16 cellular contexts compared by ENCODE assay signal in the genomic region with DNA sequence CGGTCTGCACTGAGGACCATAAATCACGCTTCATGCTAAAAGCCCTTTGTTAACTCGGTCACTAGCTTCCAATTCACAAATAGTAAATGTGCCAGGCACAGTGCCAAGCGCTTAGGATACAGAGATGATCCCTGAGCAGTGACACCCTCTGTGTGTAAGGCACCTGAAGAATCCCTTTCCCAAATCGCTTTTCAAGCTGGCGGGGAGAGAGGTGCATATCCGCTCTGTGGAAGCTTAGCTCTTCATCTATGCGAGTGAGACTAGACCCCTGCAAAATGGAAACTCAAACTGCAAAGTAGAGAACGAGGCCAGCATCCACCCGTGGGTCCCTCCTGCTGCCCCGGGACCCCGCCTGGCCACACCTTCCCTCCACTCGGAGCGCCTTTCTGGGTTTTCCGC. TPM values are rescaled to one million over a fixed set of nuclear protein-coding genes. Genes with fewer than 3 reads are reported as not detected.
DNase-seq lines count a peak whose midpoint lies in the region; ATAC-seq, FAIRE-seq and TF ChIP-seq lines count a peak whose summit lies in the region.
"Had no signal": no experiment of that assay in that cellular context is flagged by ENCODE, and none has a peak within 500 bp of the region (broad histone marks: within the 10 kb centered on the region; RNA-seq: fewer than 3 reads in every experiment).

No MANE protein-coding gene starts in this region.

- FAIRE-seq in HepG2 (lab: Jason Lieb, UNC), result no peak

- H4K20me1 ChIP-seq in HepG2 (ENCODE audit: insufficient read depth, low read length), result no peaks in the 10 kb centered on the region

- H3K9ac ChIP-seq in HepG2 (ENCODE audit: insufficient read depth, low read depth, low read length), result peak overlapping the region; percentile 26; the same call in 1 of the 2 replicates

- POLR2A ChIA-PET in HepG2 (lab: Yijun Ruan, JAX), result interaction anchor here (1.1 to 2.2 kb wide), 3 partner anchors 105 to 146 kb away, joined by 4 to 7 read pairs (median 6); no protein-coding TSS in a partner anchor

- 40% methylated on average over 10 of the region's 15 CpGs for WGBS in HepG2 (ENCODE audit: low lambda C conversion rate)

- DNase-seq in HFF-Myc (ENCODE audit: extremely low read depth, low read depth) (no peak), dorsolateral prefrontal cortex (no peak), HepG2 (ENCODE audit: low spot score) (no peak), superior temporal gyrus (ENCODE audit: extremely low spot score) (peak; percentile 41), NCI-H748 treated with DMSO at 0.1 percent for 48 hours (lab: John Stamatoyannopoulos, UW) (no peak), Ammon's horn (ENCODE audit: low spot score) (no peak)
- DNase-seq: activated effector memory CD4-positive, alpha-beta T cell treated with Interleukin-2 at 50 U/mL for 16 hours; aorta; Karpas-422; NCI-H1436 treated with DMSO at 0.1 percent for 48 hours; NCI-H510A treated with DMSO at 0.1 percent for 48 hours; PC-9; stimulated activated naive CD4-positive, alpha-beta T cell treated with Interleukin-2 at 50 U/mL for 16 hours had no signal

- TF ChIP-seq EP300 in HepG2 (IDR thresholded peaks at IDR 0.05; ENCODE audit: low read depth in 2 of 2, low read length in 2 of 2), result no peak
- TF ChIP-seq EP300 in HepG2 (CRISPR knock-in tag; IDR thresholded peaks at IDR 0.05; ENCODE audit: borderline replicate concordance), result no peak

- no TSS peak for BruUV-seq in HepG2 (replicated peaks; lab: Mats Ljungman, UMichigan)

- ATAC-seq in HepG2 (no peak), HG03432 (IDR thresholded peaks at IDR 0.05; ENCODE audit: unreplicated experiment) (no peak), HG02870 (IDR thresholded peaks at IDR 0.05; ENCODE audit: unreplicated experiment) (no peak)
- ATAC-seq: SK-N-SH treated with all-trans-retinoic acid at 6 μM for 48 hours had no signal

- H3K79me2 ChIP-seq in HepG2 (ENCODE audit: insufficient read depth, low read length), result peaks cover 22% of the 10 kb centered on the region

- TF ChIP-seq RAD21 in HepG2 (CRISPR knock-in tag; IDR thresholded peaks at IDR 0.05), result no peak

- H3K27me3 ChIP-seq in dorsolateral prefrontal cortex (peaks cover 0 to 66% (median 44%) of the 10 kb centered on the region in 45 donors), HepG2 (ENCODE audit: control insufficient read depth in 1 of 2, insufficient read depth in 2 of 2, low read length in 2 of 2) (0 out of 5 replicates have a peak, but pooled peaks cover 0 to 3% of the 10 kb centered on the region in 2 experiments)

- intact Hi-C loops in dorsolateral prefrontal cortex (cut with DNase I), result loop anchor here (2.0 to 5.0 kb wide), 3 partner anchors 106 to 360 kb away; no protein-coding TSS in a partner anchor
- intact Hi-C loops in HepG2 (cut with micrococcal nuclease; ENCODE audit: unreplicated experiment), result loop anchor here (2.0 to 5.0 kb wide), 2 partner anchors 35 to 106 kb away; no protein-coding TSS in a partner anchor

- no peak overlapping the region for H2AFZ ChIP-seq in HepG2 (ENCODE audit: low read length)
- H2AFZ ChIP-seq: PC-9 had no signal

- peaks cover 55% of the 10 kb centered on the region for H3K4me1 ChIP-seq in HepG2 (ENCODE audit: insufficient read depth, low read length)

- 0 out of 2 replicates have a peak overlapping the region, but pooled peaks have one; percentile 3 for H3K4me3 ChIP-seq in HFF-Myc (replicated peaks; ENCODE audit: low read depth, low read length)
- peak overlapping the region in 57 of 59 donors; percentile 28 to 82 (median 64) for H3K4me3 ChIP-seq in dorsolateral prefrontal cortex
- peak overlapping the region; percentile 57 to 71 (median 64); a peak in 5 of 6 replicates for H3K4me3 ChIP-seq in HepG2 (replicated peaks in 1 of 3; ENCODE audit: insufficient read depth in 1 of 3, low read depth in 2 of 3, low read length in 3 of 3)
- H3K4me3 ChIP-seq: PC-9 had no signal

- no peaks in the 10 kb centered on the region for H3K9me3 ChIP-seq in HepG2 (ENCODE audit: low read length)

- TF ChIP-seq CTCF in HFF-Myc (IDR thresholded peaks at IDR 0.05; ENCODE audit: low read depth, low read length, missing control alignments) (no peak), dorsolateral prefrontal cortex (IDR thresholded peaks at IDR 0.05 in 54 of 56, conservative IDR thresholded peaks at IDR 0.05 in 2 of 56; ENCODE audit: low read depth in 1 of 56, partially characterized antibody in 56 of 56) (peak in 1 of 56 donors; percentile 6), HepG2 (CRISPR knock-in tag; IDR thresholded peaks at IDR 0.05) (no peak)

- CTCF ChIA-PET in HepG2 (lab: Yijun Ruan, JAX; ENCODE audit: low intra/inter-chr PET ratio, low total read pairs), result no interaction called here

- peak overlapping the region in 32 of 59 donors; percentile 1 to 89 (median 55) for H3K27ac ChIP-seq in dorsolateral prefrontal cortex
- no peak overlapping the region for H3K27ac ChIP-seq in HepG2 (ENCODE audit: extremely low read length, insufficient read depth, low read length)
- H3K27ac ChIP-seq: PC-9 had no signal

- no peaks in the 10 kb centered on the region; a peak in 1 of 5 replicates for H3K36me3 ChIP-seq in HepG2 (replicated peaks in 1 of 2; ENCODE audit: control insufficient read depth in 1 of 2, insufficient read depth in 2 of 2, low read length in 2 of 2)

- no peak for TF ChIP-seq POLR2A in HepG2 (IDR thresholded peaks at IDR 0.05; ENCODE audit: insufficient read depth in 1 of 2, low read depth in 2 of 2, low read length in 2 of 2)

- in situ Hi-C loops in HepG2 (cut with HindIII; ENCODE audit: extremely low pct_ligation_motif_present, low pct_unique_long_range_greater_than_20kb), result loop anchor here (5.0 kb wide), 1 partner anchor 105 kb away; no protein-coding TSS in a partner anchor

- H3K4me2 ChIP-seq in HepG2 (ENCODE audit: low read depth, low read length), result peak overlapping the region; percentile 81
- H3K4me2 ChIP-seq: PC-9 had no signal

TF ChIP-seq in HepG2, 621 proteins besides CTCF, POLR2A, EP300 and RAD21:
- TF ChIP-seq JDP2 (CRISPR knock-in tag; IDR thresholded peaks at IDR 0.05; ENCODE audit: borderline replicate concordance), result no peak
- TF ChIP-seq UBTF (CRISPR knock-in tag; IDR thresholded peaks at IDR 0.05), result 0 out of 2 replicates have a peak, but pooled peaks have one; percentile 4

RNA-seq across cellular contexts. Expression of gene PIEZO2, which starts 2.4 kb away (rescaled TPM):
- total RNA-seq in dorsolateral prefrontal cortex (100 to 1,000 TPM in 1 of 120 experiments, 10 to 100 TPM in 109, 1 to 10 TPM in 10; 3.3 to 115 (median 29.1) TPM), HepG2 (2016; rRNA removed; fragmentation: Illumina TruSeq; extraction: Trizol) (25.5 and 27.2 TPM in 2 replicates)
- total RNA-seq in HepG2 (2016; cell fraction: cytosol; rRNA removed; fragmentation: Illumina TruSeq; extraction: Trizol; ENCODE audit: low read depth), result 4.1 and 5.8 TPM in 2 replicates
- 24.4 and 26.8 TPM in 2 replicates for total RNA-seq in HepG2 (2016; cell fraction: insoluble cytoplasmic fraction; rRNA removed; fragmentation: Illumina TruSeq; extraction: Trizol)
- 8.1 and 8.3 TPM in 2 replicates for total RNA-seq in HepG2 (2016; cell fraction: membrane; rRNA removed; fragmentation: Illumina TruSeq; extraction: Trizol)
- total RNA-seq in HepG2 (2016; cell fraction: nucleus; rRNA removed; fragmentation: Illumina TruSeq; extraction: Trizol), result 50.2 and 51.9 TPM in 2 replicates
- polyA plus RNA-seq in HepG2 (2011; rRNA removed), result 15.2 and 15.3 TPM in 2 replicates
- polyA plus RNA-seq in HepG2 (2011; cell fraction: cytosol; rRNA removed), result 14.0 and 14.4 TPM in 2 replicates
- polyA plus RNA-seq in HepG2 (2011; cell fraction: nucleus; rRNA removed), result 40.5 and 45.2 TPM in 2 replicates
- 12.3 and 17.3 TPM in 2 replicates for polyA plus RNA-seq in HepG2 (2012)
- polyA plus RNA-seq in HepG2 (2016; cell fraction: cytosol; fragmentation: Illumina TruSeq; extraction: Trizol; ENCODE audit: low read depth), result 1.0 TPM in 2 replicates
- 19.5 and 19.7 TPM in 2 replicates for polyA plus RNA-seq in HepG2 (2016; cell fraction: insoluble cytoplasmic fraction; fragmentation: Illumina TruSeq; extraction: Trizol; ENCODE audit: low read depth)
- polyA plus RNA-seq in HepG2 (2016; cell fraction: membrane; fragmentation: Illumina TruSeq; extraction: Trizol; ENCODE audit: low read depth), result 2.4 and 2.7 TPM in 2 replicates
- polyA plus RNA-seq in HepG2 (2016; cell fraction: nucleus; fragmentation: Illumina TruSeq; extraction: Trizol; ENCODE audit: insufficient read depth, low read depth), result 45.5 and 46.6 TPM in 2 replicates
- 0.26 and 56.3 TPM in 2 replicates for polyA minus RNA-seq in HepG2 (2011; rRNA and poly(A)+ RNA removed; ENCODE audit: low replicate concordance)
- 27.0 and 35.0 TPM in 2 replicates for polyA minus RNA-seq in HepG2 (2011; cell fraction: cytosol; rRNA and poly(A)+ RNA removed)
- 83.7 and 91.6 TPM in 2 replicates for polyA minus RNA-seq in HepG2 (2011; cell fraction: nucleus; rRNA and poly(A)+ RNA removed)
- total RNA-seq: PC-9 had no signal

Comparison
In these comparisons a context has a peak if more than half of its experiments do, and no peak if none do; other contexts are left out.
1. H3K4me3 ChIP-seq: peak in every context shown above with its lines; median percentile 64 in dorsolateral prefrontal cortex; 64 in HepG2; 3 in HFF-Myc.